ENCODE assay signal across 8 cellular contexts in the genomic region with DNA sequence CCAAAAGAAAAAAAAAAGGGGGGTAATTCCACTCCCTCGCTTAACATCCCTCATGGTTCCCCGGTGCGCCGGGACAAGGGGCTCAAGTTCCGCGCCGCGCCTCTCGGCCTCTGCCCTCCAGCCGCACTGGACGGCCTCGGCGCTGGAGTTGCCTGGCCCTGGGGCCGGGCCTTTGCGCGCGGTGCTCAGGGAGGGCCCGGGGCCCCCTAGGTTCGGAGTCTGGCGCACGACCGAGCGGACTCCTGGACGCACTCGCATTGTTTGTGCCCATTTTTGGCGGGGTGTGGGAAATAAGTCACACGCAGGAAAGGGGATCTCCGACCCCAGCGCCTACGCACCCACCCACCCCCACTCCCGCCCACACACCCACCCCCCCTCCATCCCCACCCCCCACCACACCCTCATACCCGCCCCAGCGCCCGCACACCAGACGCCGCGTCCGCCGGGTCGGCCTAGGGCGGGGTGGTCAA. TPM values are rescaled to one million over a fixed set of nuclear protein-coding genes. Genes with fewer than 3 reads are reported as not detected.
DNase-seq lines count a peak whose midpoint lies in the region; ATAC-seq and TF ChIP-seq lines count a peak whose summit lies in the region.

No MANE protein-coding gene starts in this region.

- peak overlapping the region; percentile 94 for H3K4me2 ChIP-seq in SK-N-SH
- peak overlapping the region; percentile 77 for H3K4me2 ChIP-seq in mesenchymal stem cell (ENCODE audit: low read length, poor library complexity, severe bottlenecking)

- intact Hi-C loops in upper lobe of right lung (cut with DNase I) = no loop called here

- H3K18ac ChIP-seq in mesenchymal stem cell (ENCODE audit: low read depth in 1 of 2, low read length in 2 of 2) = peak overlapping the region in 1 of 2 experiments; percentile 90

- no peaks in the 10 kb centered on the region for H3K9me2 ChIP-seq in SK-N-SH

- DNase-seq in SK-N-SH (peak; percentile 90), mesenchymal stem cell (peak; percentile 51), upper lobe of right lung (peak; percentile 76), SKM-1 (lab: John Stamatoyannopoulos, UW; ENCODE audit: unreplicated experiment) (no peak)

- H2AK5ac ChIP-seq in mesenchymal stem cell (ENCODE audit: low read length, severe bottlenecking) = no peak overlapping the region

- peak overlapping the region; percentile 95 for H3K27ac ChIP-seq in C4-2B
- H3K27ac ChIP-seq in SK-N-SH (ENCODE audit: low read depth in 2 of 2, low read length in 1 of 2) = peak overlapping the region; percentile 89 to 97
- peak overlapping the region; percentile 96 for H3K27ac ChIP-seq in duodenal mucosa (ENCODE audit: low read depth, low read length)
- peak overlapping the region; percentile 30 for H3K27ac ChIP-seq in mesenchymal stem cell (ENCODE audit: low read length, poor library complexity, severe bottlenecking)
- H3K27ac ChIP-seq in upper lobe of right lung = peak overlapping the region; percentile 94

- H2BK15ac ChIP-seq in mesenchymal stem cell (ENCODE audit: low read depth, poor library complexity, severe bottlenecking) = no peak overlapping the region

- H4K91ac ChIP-seq in mesenchymal stem cell (ENCODE audit: low read length) = no peak overlapping the region

- H4K8ac ChIP-seq in mesenchymal stem cell (ENCODE audit: low read length) = peak overlapping the region; percentile 50

- peak overlapping the region in 1 of 2 experiments; percentile 63 for H3K23ac ChIP-seq in mesenchymal stem cell (ENCODE audit: low read length in 2 of 2)

- POLR2A ChIA-PET in SK-N-SH (lab: Yijun Ruan, JAX) = interaction anchor here (0.6 to 1.7 kb wide), 15 partner anchors 8 to 180 kb away, joined by 3 to 16 read pairs (median 4); a partner anchor contains a TSS

- H2BK5ac ChIP-seq in mesenchymal stem cell (ENCODE audit: low read depth, low read length, poor library complexity, severe bottlenecking) = no peak overlapping the region

- H3K79me2 ChIP-seq in SK-N-SH (ENCODE audit: insufficient read depth) = peaks cover 54% of the 10 kb centered on the region

- H3K27me3 ChIP-seq in SK-N-SH (ENCODE audit: insufficient read depth) (no peaks in the 10 kb centered on the region), duodenal mucosa (ENCODE audit: control insufficient read depth in 1 of 2, insufficient read depth in 2 of 2, low read length in 2 of 2) (no peaks in the 10 kb centered on the region), mesenchymal stem cell (ENCODE audit: control insufficient read depth in 1 of 2, insufficient read depth in 1 of 2, low read length in 2 of 2) (no peaks in the 10 kb centered on the region), upper lobe of right lung (no peaks in the 10 kb centered on the region)

- no peak for TF ChIP-seq RAD21 in SK-N-SH (IDR thresholded peaks at IDR 0.05; ENCODE audit: low read length)

- TF ChIP-seq CTCF in C4-2B (conservative IDR thresholded peaks at IDR 0.05) = no peak
- TF ChIP-seq CTCF in SK-N-SH (IDR thresholded peaks at IDR 0.05) = no peak
- no peak for TF ChIP-seq CTCF in upper lobe of right lung (IDR thresholded peaks at IDR 0.05)

- CTCF ChIA-PET in SK-N-SH (lab: Yijun Ruan, JAX) = interaction anchor here (0.7 to 1.7 kb wide), 5 partner anchors 9 to 1480 kb away, joined by 3 to 6 read pairs (median 4); a partner anchor contains a TSS

- peak overlapping the region in 1 of 2 experiments; percentile 71 for H3K4ac ChIP-seq in mesenchymal stem cell (ENCODE audit: low read depth in 1 of 2, low read length in 2 of 2)

- peaks cover 31% of the 10 kb centered on the region for H3F3A ChIP-seq in SK-N-SH (replicated peaks; ENCODE audit: insufficient read depth)

- H3K9ac ChIP-seq in SK-N-SH (peak overlapping the region; percentile 99), duodenal mucosa (ENCODE audit: low read depth in 1 of 2, low read length in 2 of 2) (peak overlapping the region; percentile 57 to 61), mesenchymal stem cell (ENCODE audit: low read length) (peak overlapping the region; percentile 100)

- peak overlapping the region; percentile 65 for H2BK120ac ChIP-seq in mesenchymal stem cell (ENCODE audit: low read depth, low read length)

- ATAC-seq in GM18907 (IDR thresholded peaks at IDR 0.05; ENCODE audit: unreplicated experiment) = peak; percentile 24
- peak; percentile 32 for ATAC-seq in HG03139 (IDR thresholded peaks at IDR 0.05; ENCODE audit: unreplicated experiment)
- ATAC-seq in upper lobe of right lung = peak; percentile 64

- 3% methylated on average over 13 of the region's 41 CpGs for WGBS in SK-N-SH (ENCODE audit: low lambda C conversion rate)
- under 1% methylated on average over 27 of the region's 41 CpGs for WGBS in mesenchymal stem cell

- H3K9me3 ChIP-seq in SK-N-SH = no peaks in the 10 kb centered on the region
- H3K9me3 ChIP-seq in duodenal mucosa (ENCODE audit: control insufficient read depth in 1 of 2, low read length in 2 of 2) = no peaks in the 10 kb centered on the region
- no peaks in the 10 kb centered on the region for H3K9me3 ChIP-seq in mesenchymal stem cell (ENCODE audit: control insufficient read depth, low read length)
- H3K9me3 ChIP-seq in upper lobe of right lung = no peaks in the 10 kb centered on the region

- H2AFZ ChIP-seq in SK-N-SH (ENCODE audit: low read depth) = peak overlapping the region; percentile 9; the same call in 1 of the 2 replicates
- peak overlapping the region; percentile 60 for H2AFZ ChIP-seq in mesenchymal stem cell (ENCODE audit: low read depth, low read length)

- H3K4me1 ChIP-seq in SK-N-SH (ENCODE audit: control insufficient read depth in 1 of 2, insufficient read depth in 2 of 2, low read depth in 1 of 2, low read length in 1 of 2) (peaks cover 8 to 27% of the 10 kb centered on the region in 2 experiments; a peak in 2 of 4 replicates), duodenal mucosa (ENCODE audit: control insufficient read depth in 1 of 2, insufficient read depth in 2 of 2, low read length in 2 of 2) (peaks cover 25% of the 10 kb centered on the region in 2 donors), mesenchymal stem cell (ENCODE audit: control insufficient read depth, insufficient read depth, low read depth, low read length) (peaks cover 21% of the 10 kb centered on the region), upper lobe of right lung (peaks cover 24% of the 10 kb centered on the region)

- peak overlapping the region; percentile 99 for H3K4me3 ChIP-seq in SK-N-SH (ENCODE audit: low read depth in 2 of 2, low read length in 1 of 2)
- peak overlapping the region; percentile 98 to 99 for H3K4me3 ChIP-seq in duodenal mucosa (ENCODE audit: low read depth in 1 of 2, low read length in 2 of 2)
- H3K4me3 ChIP-seq in mesenchymal stem cell (ENCODE audit: insufficient read depth in 1 of 2, low read depth in 1 of 2, low read length in 2 of 2) = peak overlapping the region; percentile 80 to 99
- peak overlapping the region; percentile 94 for H3K4me3 ChIP-seq in upper lobe of right lung

- peaks cover 43% of the 10 kb centered on the region for H4K20me1 ChIP-seq in SK-N-SH (ENCODE audit: insufficient read depth)

- H3K14ac ChIP-seq in mesenchymal stem cell (ENCODE audit: low read length in 2 of 2) = peak overlapping the region in 1 of 2 experiments; percentile 93

- no peak overlapping the region for H2BK12ac ChIP-seq in mesenchymal stem cell (ENCODE audit: low read length in 2 of 2)

- H3K36me3 ChIP-seq in SK-N-SH (replicated peaks in 1 of 2; ENCODE audit: control insufficient read depth in 1 of 2, insufficient read depth in 2 of 2, low read length in 1 of 2) (peaks cover 47 to 70% of the 10 kb centered on the region in 2 experiments), duodenal mucosa (ENCODE audit: control insufficient read depth in 1 of 2, insufficient read depth in 2 of 2, low read length in 2 of 2) (peaks cover 45 to 71% of the 10 kb centered on the region in 2 donors), mesenchymal stem cell (ENCODE audit: control insufficient read depth in 1 of 2, insufficient read depth in 2 of 2, low read depth in 1 of 2, low read length in 2 of 2) (peaks cover 70 to 74% of the 10 kb centered on the region in 2 experiments), upper lobe of right lung (peaks cover 69% of the 10 kb centered on the region)

- no peak for TF ChIP-seq EP300 in SK-N-SH (IDR thresholded peaks at IDR 0.05; ENCODE audit: borderline replicate concordance in 1 of 2, low read depth in 1 of 2, low read length in 1 of 2)

- H3K79me1 ChIP-seq in mesenchymal stem cell (replicated peaks; ENCODE audit: low read length, poor library complexity, severe bottlenecking) = peaks cover 36% of the 10 kb centered on the region

TF ChIP-seq in SK-N-SH, 30 proteins besides CTCF, POLR2A, EP300 and RAD21:
- TF ChIP-seq MXI1 (IDR thresholded peaks at IDR 0.05; ENCODE audit: low read depth, low read length) (0 out of 2 replicates have a peak, but pooled peaks have one; percentile 9), JUND (IDR thresholded peaks at IDR 0.05) (no peak)

RNA-seq across cellular contexts. Expression of a gene that starts 0.4 kb away (rescaled TPM):
- 23.0 and 27.9 TPM in 2 replicates for polyA plus RNA-seq in SK-N-SH (2012; rRNA removed)
- 9.9 and 15.3 TPM in 2 replicates for polyA plus RNA-seq in SK-N-SH (2012; cell fraction: cytosol; rRNA removed)
- 62.6 and 75.5 TPM in 2 replicates for polyA plus RNA-seq in SK-N-SH (2012; cell fraction: nucleus; rRNA removed)
- 17.8 TPM for polyA plus RNA-seq in mesenchymal stem cell (2013, experiment 1 of 2)
- 17.7 TPM for polyA plus RNA-seq in mesenchymal stem cell (2013, experiment 2 of 2)
- 25.8 TPM for total RNA-seq in upper lobe of right lung

RNA-seq across cellular contexts. Expression of a gene that starts 0.5 kb away (rescaled TPM):
- 3,936 and 4,121 TPM in 2 replicates for polyA plus RNA-seq in SK-N-SH (2012; rRNA removed)
- polyA plus RNA-seq in SK-N-SH (2012; cell fraction: cytosol; rRNA removed) = 3,968 and 4,002 TPM in 2 replicates
- 1,782 and 2,085 TPM in 2 replicates for polyA plus RNA-seq in SK-N-SH (2012; cell fraction: nucleus; rRNA removed)
- polyA plus RNA-seq in mesenchymal stem cell (2013, experiment 1 of 2) = 1,924 TPM
- 1,950 TPM for polyA plus RNA-seq in mesenchymal stem cell (2013, experiment 2 of 2)
- 1,380 TPM for total RNA-seq in upper lobe of right lung

RNA-seq across cellular contexts. Expression of a gene that starts 8.7 kb away (rescaled TPM):
- polyA plus RNA-seq in SK-N-SH (2012; rRNA removed) = 97.9 and 103 TPM in 2 replicates
- polyA plus RNA-seq in SK-N-SH (2012; cell fraction: cytosol; rRNA removed) = 88.7 and 93.3 TPM in 2 replicates
- polyA plus RNA-seq in SK-N-SH (2012; cell fraction: nucleus; rRNA removed) = 110 and 112 TPM in 2 replicates
- polyA plus RNA-seq in mesenchymal stem cell (2013, experiment 1 of 2) = 30.0 TPM
- polyA plus RNA-seq in mesenchymal stem cell (2013, experiment 2 of 2) = 30.1 TPM
- 43.9 TPM for total RNA-seq in upper lobe of right lung

RNA-seq across cellular contexts. Expression of a gene that starts 8.8 kb away (rescaled TPM):
- 35.7 and 46.8 TPM in 2 replicates for polyA plus RNA-seq in SK-N-SH (2012; rRNA removed)
- 43.6 and 46.4 TPM in 2 replicates for polyA plus RNA-seq in SK-N-SH (2012; cell fraction: cytosol; rRNA removed)
- polyA plus RNA-seq in SK-N-SH (2012; cell fraction: nucleus; rRNA removed) = 18.4 and 29.1 TPM in 2 replicates
- polyA plus RNA-seq in mesenchymal stem cell (2013, experiment 1 of 2) = 23.7 TPM
- polyA plus RNA-seq in mesenchymal stem cell (2013, experiment 2 of 2) = 24.2 TPM
- total RNA-seq in upper lobe of right lung = 12.0 TPM

RNA-seq across cellular contexts. Expression of a gene that starts 11.6 kb away (rescaled TPM):
- 42.1 and 44.5 TPM in 2 replicates for polyA plus RNA-seq in SK-N-SH (2012; rRNA removed)
- polyA plus RNA-seq in SK-N-SH (2012; cell fraction: cytosol; rRNA removed) = 27.6 and 38.9 TPM in 2 replicates
- polyA plus RNA-seq in SK-N-SH (2012; cell fraction: nucleus; rRNA removed) = 65.1 and 79.4 TPM in 2 replicates
- 10.1 TPM for polyA plus RNA-seq in mesenchymal stem cell (2013, experiment 1 of 2)
- polyA plus RNA-seq in mesenchymal stem cell (2013, experiment 2 of 2) = 9.7 TPM
- 15.9 TPM for total RNA-seq in upper lobe of right lung

Comparison
In these comparisons a context has a peak if more than half of its experiments do, and no peak if none do; other contexts are left out.
1. H3K27ac ChIP-seq: peak in every context shown above with its lines; median percentile 96 in duodenal mucosa; 95 in C4-2B; 94 in upper lobe of right lung; 93 in SK-N-SH; 30 in mesenchymal stem cell.